Comparison of ENCODE assay signal across 12 cellular contexts in genomic region chr17:64006361-64007088, GRCh38. TPM values are rescaled to one million over a fixed set of nuclear protein-coding genes. Genes with fewer than 3 reads are reported as not detected.
DNase-seq lines count a peak whose midpoint lies in the region; ATAC-seq, FAIRE-seq and TF ChIP-seq lines count a peak whose summit lies in the region.
"Had no signal": no experiment of that assay in that cellular context is flagged by ENCODE, and none has a peak within 500 bp of the region (broad histone marks: within the 10 kb centered on the region; RNA-seq: fewer than 3 reads in every experiment).

No MANE protein-coding gene starts in this region.

- WGBS in HepG2 (ENCODE audit: low lambda C conversion rate) = 7% methylated on average over 10 of the region's 13 CpGs
- WGBS in transverse colon (ENCODE audit: low coverage in 1 of 2), 2 donors = 31 to 83% methylated on average over 2 to 13 of the region's 13 CpGs

- ATAC-seq in activated T-cell treated with anti-CD3 and anti-CD28 coated beads, Interleukin-2, amount 50 U/mL, for 72 hours (replicated peaks in 1 of 2) = no peak
- ATAC-seq in HepG2 (peak; percentile 69), HG03175 (IDR thresholded peaks at IDR 0.05; ENCODE audit: unreplicated experiment) (no peak)

- peak overlapping the region; percentile 56 for H2AFZ ChIP-seq in HepG2 (ENCODE audit: low read length)

- TSS peak; percentile 49 for BruUV-seq in HepG2 (replicated peaks; lab: Mats Ljungman, UMichigan)

- H3K9me3 ChIP-seq in HepG2 (ENCODE audit: low read length) (no peaks in the 10 kb centered on the region), transverse colon (no peaks in the 10 kb centered on the region)
- H3K9me3 ChIP-seq: Peyer's patch had no signal

- intact Hi-C loops in HepG2 (cut with micrococcal nuclease; ENCODE audit: unreplicated experiment) (loop anchor here (5.0 kb wide), 1 partner anchor 1641 kb away; no protein-coding TSS in a partner anchor), transverse colon (cut with DNase I; ENCODE audit: low total_unique reads) (no loop called here)

- TF ChIP-seq CTCF in coronary artery (IDR thresholded peaks at IDR 0.05) = no peak
- TF ChIP-seq CTCF in HepG2 (CRISPR knock-in tag; IDR thresholded peaks at IDR 0.05) = no peak
- TF ChIP-seq CTCF in transverse colon (IDR thresholded peaks at IDR 0.05) = no peak

- CTCF ChIA-PET in HepG2 (lab: Yijun Ruan, JAX; ENCODE audit: low intra/inter-chr PET ratio, low total read pairs) = no interaction called here

- no peak overlapping the region for H3K4me3 Mint-ChIP-seq in activated T-cell treated with anti-CD3 and anti-CD28 coated beads, Interleukin-2, amount 50 U/mL, for 72 hours
- H3K4me3 Mint-ChIP-seq: dendritic cell treated with granulocyte-macrophage colony-stimulating factor and Interleukin-4, amounts not matched to agents 40 ng/mL and 50 ng/mL, for 4 days had no signal

- TF ChIP-seq RAD21 in HepG2 (CRISPR knock-in tag; IDR thresholded peaks at IDR 0.05) = no peak

- H3K27ac ChIP-seq in coronary artery (peak overlapping the region in 1 of 2 donors; percentile 26), HepG2 (ENCODE audit: extremely low read length, insufficient read depth, low read length) (no peak overlapping the region), transverse colon (peak overlapping the region; percentile 2 to 46 (median 22))

- no peaks in the 10 kb centered on the region for H4K20me1 ChIP-seq in HepG2 (ENCODE audit: insufficient read depth, low read length)

- H3K36me3 Mint-ChIP-seq in activated T-cell treated with anti-CD3 and anti-CD28 coated beads, Interleukin-2, amount 50 U/mL, for 72 hours (ENCODE audit: insufficient read depth in 2 of 2) = peaks cover 3 to 4% of the 10 kb centered on the region in 2 donors

- peaks cover 34% of the 10 kb centered on the region for H3K4me1 Mint-ChIP-seq in activated T-cell treated with anti-CD3 and anti-CD28 coated beads, Interleukin-2, amount 50 U/mL, for 72 hours (ENCODE audit: low read depth)

- H3K27me3 ChIP-seq in HepG2 (ENCODE audit: control insufficient read depth in 1 of 2, insufficient read depth in 2 of 2, low read length in 2 of 2) (no peaks in the 10 kb centered on the region), transverse colon (no peaks in the 10 kb centered on the region)
- H3K27me3 ChIP-seq: Peyer's patch had no signal

- H3K36me3 ChIP-seq in HepG2 (replicated peaks in 1 of 2; ENCODE audit: control insufficient read depth in 1 of 2, insufficient read depth in 2 of 2, low read length in 2 of 2) = no peaks in the 10 kb centered on the region
- no peaks in the 10 kb centered on the region for H3K36me3 ChIP-seq in transverse colon
- H3K36me3 ChIP-seq: Peyer's patch had no signal

- TF ChIP-seq EP300 in HepG2 (IDR thresholded peaks at IDR 0.05; ENCODE audit: low read depth in 2 of 2, low read length in 2 of 2) (no peak), HepG2 (CRISPR knock-in tag; IDR thresholded peaks at IDR 0.05; ENCODE audit: borderline replicate concordance) (no peak), transverse colon (IDR thresholded peaks at IDR 0.05; ENCODE audit: low read depth) (no peak)

- H3K4me3 ChIP-seq in coronary artery (peak overlapping the region; percentile 11), HepG2 (replicated peaks in 1 of 3; ENCODE audit: insufficient read depth in 1 of 3, low read depth in 2 of 3, low read length in 3 of 3) (peak overlapping the region; percentile 36 to 67 (median 37)), transverse colon (no peak overlapping the region)
- H3K4me3 ChIP-seq: Peyer's patch had no signal

- no peak overlapping the region for H3K27ac Mint-ChIP-seq in activated T-cell treated with anti-CD3 and anti-CD28 coated beads, Interleukin-2, amount 50 U/mL, for 72 hours

- peak overlapping the region; percentile 81 for H3K4me2 ChIP-seq in HepG2 (ENCODE audit: low read depth, low read length)

- POLR2A ChIA-PET in HepG2 (lab: Yijun Ruan, JAX) = interaction anchor here (0.6 to 1.2 kb wide), 4 partner anchors 15 to 139 kb away, joined by 3 read pairs; no protein-coding TSS in a partner anchor

- H3K4me1 ChIP-seq in HepG2 (ENCODE audit: insufficient read depth, low read length) (peaks cover 66% of the 10 kb centered on the region), transverse colon (peaks cover 7 to 32% (median 11%) of the 10 kb centered on the region in 4 donors)

- TF ChIP-seq POLR2A in HepG2 (IDR thresholded peaks at IDR 0.05; ENCODE audit: insufficient read depth in 1 of 2, low read depth in 2 of 2, low read length in 2 of 2) (peak in 1 of 2 experiments; percentile 63; a peak in 2 of 4 replicates), transverse colon (IDR thresholded peaks at IDR 0.05) (no peak)

- no peaks in the 10 kb centered on the region for H3K27me3 Mint-ChIP-seq in activated T-cell treated with anti-CD3 and anti-CD28 coated beads, Interleukin-2, amount 50 U/mL, for 72 hours (ENCODE audit: low read depth)
- H3K27me3 Mint-ChIP-seq: dendritic cell treated with granulocyte-macrophage colony-stimulating factor and Interleukin-4, amounts not matched to agents 40 ng/mL and 50 ng/mL, for 4 days had no signal

- H3K9ac ChIP-seq in HepG2 (ENCODE audit: insufficient read depth, low read depth, low read length) = peak overlapping the region; percentile 52

- H3K79me2 ChIP-seq in HepG2 (ENCODE audit: insufficient read depth, low read length) = no peaks in the 10 kb centered on the region

- in situ Hi-C loops in HepG2 (cut with HindIII; ENCODE audit: extremely low pct_ligation_motif_present, low pct_unique_long_range_greater_than_20kb) (no loop called here), transverse colon (cut with MboI; ENCODE audit: low pct_ligation_motif_present in 1 of 4, low pct_unique_long_range_greater_than_20kb in 1 of 4, low sequenced_read_pairs in 3 of 4) (loop anchor here in 1 of 4 donors (25.0 kb wide), 1 partner anchor 94 kb away; the partner anchor contains the start of genes CSHL1 and GH1)

- peak; percentile 16 for DNase-seq in activated T-cell treated with anti-CD3 and anti-CD28 coated beads, Interleukin-2, amount 50 U/mL, for 1 hour
- no peak for DNase-seq in activated T-cell treated with anti-CD3 and anti-CD28 coated beads, Interleukin-2, amount 50 U/mL, for 72 hours
- DNase-seq in coronary artery (ENCODE audit: low spot score) (peak; percentile 64), HepG2 (ENCODE audit: low spot score) (peak; percentile 65), transverse colon (no peak), NCI-H2107 treated with DMSO at 0.1 percent for 48 hours (lab: John Stamatoyannopoulos, UW; ENCODE audit: unreplicated experiment) (no peak), DMS79 treated with DMSO at 0.1 percent for 48 hours (lab: John Stamatoyannopoulos, UW) (no peak)
- DNase-seq: GOT3, NCI-H1436 had no signal

- H3K9me3 Mint-ChIP-seq in activated T-cell treated with anti-CD3 and anti-CD28 coated beads, Interleukin-2, amount 50 U/mL, for 72 hours = no peaks in the 10 kb centered on the region
- H3K9me3 Mint-ChIP-seq: dendritic cell treated with granulocyte-macrophage colony-stimulating factor and Interleukin-4, amounts not matched to agents 40 ng/mL and 50 ng/mL, for 4 days had no signal

- FAIRE-seq in HepG2 (lab: Jason Lieb, UNC) = peak; percentile 79

RNA-seq across cellular contexts. Expression of gene PRR29, which starts 8.4 kb away (rescaled TPM):
- 1 to 10 TPM in 1 of 2 donors, under 1 TPM in 1; 0.96 to 1.1 TPM for total RNA-seq in activated T-cell treated with anti-CD3 and anti-CD28 coated beads, Interleukin-2, amount 50 U/mL, for 72 hours
- total RNA-seq in HepG2 (2016; rRNA removed; fragmentation: Illumina TruSeq; extraction: Trizol) (0.07 and 0.11 TPM in 2 replicates), transverse colon (not detected)
- total RNA-seq in HepG2 (2016; cell fraction: cytosol; rRNA removed; fragmentation: Illumina TruSeq; extraction: Trizol; ENCODE audit: low read depth) = not detected in 2 replicates
- total RNA-seq in HepG2 (2016; cell fraction: insoluble cytoplasmic fraction; rRNA removed; fragmentation: Illumina TruSeq; extraction: Trizol) = 0.19 TPM in 1 of 2 replicates, not detected in the other
- total RNA-seq in HepG2 (2016; cell fraction: membrane; rRNA removed; fragmentation: Illumina TruSeq; extraction: Trizol) = 0.06 and 0.14 TPM in 2 replicates
- total RNA-seq in HepG2 (2016; cell fraction: nucleus; rRNA removed; fragmentation: Illumina TruSeq; extraction: Trizol) = not detected in 2 replicates
- 0.08 and 0.20 TPM in 2 replicates for polyA plus RNA-seq in HepG2 (2011; rRNA removed)
- polyA plus RNA-seq in HepG2 (2011; cell fraction: cytosol; rRNA removed) = 0.06 and 0.07 TPM in 2 replicates
- polyA plus RNA-seq in HepG2 (2011; cell fraction: nucleus; rRNA removed) = 0.73 and 0.96 TPM in 2 replicates
- polyA plus RNA-seq in HepG2 (2012) = 0.21 and 0.40 TPM in 2 replicates
- 0.10 and 0.11 TPM in 2 replicates for polyA plus RNA-seq in HepG2 (2016; cell fraction: cytosol; fragmentation: Illumina TruSeq; extraction: Trizol; ENCODE audit: low read depth)
- polyA plus RNA-seq in HepG2 (2016; cell fraction: insoluble cytoplasmic fraction; fragmentation: Illumina TruSeq; extraction: Trizol; ENCODE audit: low read depth) = 0.23 TPM in 1 of 2 replicates, not detected in the other
- polyA plus RNA-seq in HepG2 (2016; cell fraction: membrane; fragmentation: Illumina TruSeq; extraction: Trizol; ENCODE audit: low read depth) = not detected in 2 replicates
- not detected in 2 replicates for polyA plus RNA-seq in HepG2 (2016; cell fraction: nucleus; fragmentation: Illumina TruSeq; extraction: Trizol; ENCODE audit: insufficient read depth, low read depth)
- polyA minus RNA-seq in HepG2 (2011; rRNA and poly(A)+ RNA removed; ENCODE audit: low replicate concordance) = 0.16 TPM in 1 of 2 replicates, not detected in the other
- not detected in 2 replicates for polyA minus RNA-seq in HepG2 (2011; cell fraction: cytosol; rRNA and poly(A)+ RNA removed)
- polyA minus RNA-seq in HepG2 (2011; cell fraction: nucleus; rRNA and poly(A)+ RNA removed) = 0.26 and 0.37 TPM in 2 replicates

RNA-seq across cellular contexts. Expression of gene ICAM2, which starts 13.9 kb away (rescaled TPM):
- 10 to 100 TPM; 49.9 to 55.7 TPM for total RNA-seq in activated T-cell treated with anti-CD3 and anti-CD28 coated beads, Interleukin-2, amount 50 U/mL, for 72 hours
- total RNA-seq in HepG2 (2016; rRNA removed; fragmentation: Illumina TruSeq; extraction: Trizol) = 7.9 and 10.9 TPM in 2 replicates
- total RNA-seq in HepG2 (2016; cell fraction: cytosol; rRNA removed; fragmentation: Illumina TruSeq; extraction: Trizol; ENCODE audit: low read depth) = 4.1 and 5.7 TPM in 2 replicates
- total RNA-seq in HepG2 (2016; cell fraction: insoluble cytoplasmic fraction; rRNA removed; fragmentation: Illumina TruSeq; extraction: Trizol) = 9.4 and 10.9 TPM in 2 replicates
- 8.3 and 9.3 TPM in 2 replicates for total RNA-seq in HepG2 (2016; cell fraction: membrane; rRNA removed; fragmentation: Illumina TruSeq; extraction: Trizol)
- 7.4 and 8.7 TPM in 2 replicates for total RNA-seq in HepG2 (2016; cell fraction: nucleus; rRNA removed; fragmentation: Illumina TruSeq; extraction: Trizol)
- polyA plus RNA-seq in HepG2 (2011; rRNA removed) = 20.8 and 21.4 TPM in 2 replicates
- 25.1 and 29.5 TPM in 2 replicates for polyA plus RNA-seq in HepG2 (2011; cell fraction: cytosol; rRNA removed)
- polyA plus RNA-seq in HepG2 (2011; cell fraction: nucleus; rRNA removed) = 10.1 and 10.2 TPM in 2 replicates
- 6.0 and 8.9 TPM in 2 replicates for polyA plus RNA-seq in HepG2 (2012)
- polyA plus RNA-seq in HepG2 (2016; cell fraction: cytosol; fragmentation: Illumina TruSeq; extraction: Trizol; ENCODE audit: low read depth) = 3.9 and 5.8 TPM in 2 replicates
- 7.5 and 8.3 TPM in 2 replicates for polyA plus RNA-seq in HepG2 (2016; cell fraction: insoluble cytoplasmic fraction; fragmentation: Illumina TruSeq; extraction: Trizol; ENCODE audit: low read depth)
- 5.9 and 6.9 TPM in 2 replicates for polyA plus RNA-seq in HepG2 (2016; cell fraction: membrane; fragmentation: Illumina TruSeq; extraction: Trizol; ENCODE audit: low read depth)
- polyA plus RNA-seq in HepG2 (2016; cell fraction: nucleus; fragmentation: Illumina TruSeq; extraction: Trizol; ENCODE audit: insufficient read depth, low read depth) = 11.9 and 12.3 TPM in 2 replicates
- 1.3 and 35.6 TPM in 2 replicates for polyA minus RNA-seq in HepG2 (2011; rRNA and poly(A)+ RNA removed; ENCODE audit: low replicate concordance)
- 6.6 and 7.4 TPM in 2 replicates for polyA minus RNA-seq in HepG2 (2011; cell fraction: cytosol; rRNA and poly(A)+ RNA removed)
- 4.2 and 7.6 TPM in 2 replicates for polyA minus RNA-seq in HepG2 (2011; cell fraction: nucleus; rRNA and poly(A)+ RNA removed)
- 10 to 100 TPM in 1 of 4 donors, 1 to 10 TPM in 2, not detected in 1; 6.4 to 24.3 (median 9.3) TPM for total RNA-seq in transverse colon

RNA-seq across cellular contexts. Expression of gene SCN4A, which starts 33.8 kb away (rescaled TPM):
- total RNA-seq in activated T-cell treated with anti-CD3 and anti-CD28 coated beads, Interleukin-2, amount 50 U/mL, for 72 hours = 1 to 10 TPM in 1 of 2 donors, under 1 TPM in 1; 0.93 to 1.0 TPM
- total RNA-seq in HepG2 (2016; rRNA removed; fragmentation: Illumina TruSeq; extraction: Trizol) = 0.02 TPM in 1 of 2 replicates, not detected in the other
- not detected in 2 replicates for total RNA-seq in HepG2 (2016; cell fraction: cytosol; rRNA removed; fragmentation: Illumina TruSeq; extraction: Trizol; ENCODE audit: low read depth)
- not detected in 2 replicates for total RNA-seq in HepG2 (2016; cell fraction: insoluble cytoplasmic fraction; rRNA removed; fragmentation: Illumina TruSeq; extraction: Trizol)
- total RNA-seq in HepG2 (2016; cell fraction: membrane; rRNA removed; fragmentation: Illumina TruSeq; extraction: Trizol) = not detected in 2 replicates
- total RNA-seq in HepG2 (2016; cell fraction: nucleus; rRNA removed; fragmentation: Illumina TruSeq; extraction: Trizol) = not detected in 2 replicates
- 0.03 and 0.04 TPM in 2 replicates for polyA plus RNA-seq in HepG2 (2011; rRNA removed)
- 0.01 TPM in 2 replicates for polyA plus RNA-seq in HepG2 (2011; cell fraction: cytosol; rRNA removed)
- 0.07 and 0.13 TPM in 2 replicates for polyA plus RNA-seq in HepG2 (2011; cell fraction: nucleus; rRNA removed)
- 0.03 and 0.12 TPM in 2 replicates for polyA plus RNA-seq in HepG2 (2012)
- not detected in 2 replicates for polyA plus RNA-seq in HepG2 (2016; cell fraction: cytosol; fragmentation: Illumina TruSeq; extraction: Trizol; ENCODE audit: low read depth)
- polyA plus RNA-seq in HepG2 (2016; cell fraction: insoluble cytoplasmic fraction; fragmentation: Illumina TruSeq; extraction: Trizol; ENCODE audit: low read depth) = not detected in 2 replicates
- polyA plus RNA-seq in HepG2 (2016; cell fraction: membrane; fragmentation: Illumina TruSeq; extraction: Trizol; ENCODE audit: low read depth) = not detected in 2 replicates
- not detected in 2 replicates for polyA plus RNA-seq in HepG2 (2016; cell fraction: nucleus; fragmentation: Illumina TruSeq; extraction: Trizol; ENCODE audit: insufficient read depth, low read depth)
- polyA minus RNA-seq in HepG2 (2011; rRNA and poly(A)+ RNA removed; ENCODE audit: low replicate concordance) = 0.38 and 4.1 TPM in 2 replicates
- polyA minus RNA-seq in HepG2 (2011; cell fraction: cytosol; rRNA and poly(A)+ RNA removed) = not detected in 2 replicates
- 0.26 and 0.37 TPM in 2 replicates for polyA minus RNA-seq in HepG2 (2011; cell fraction: nucleus; rRNA and poly(A)+ RNA removed)
- under 1 TPM in 3 of 4 donors, not detected in 1; 0.14 to 0.48 (median 0.20) TPM for total RNA-seq in transverse colon

Comparison
In these comparisons a context has a peak if more than half of its experiments do, and no peak if none do; other contexts are left out.
1. DNase-seq: peak in activated T-cell treated with anti-CD3 and anti-CD28 coated beads, Interleukin-2, amount 50 U/mL, for 1 hour (single experiment), coronary artery (single experiment) and HepG2 (single experiment); none in activated T-cell treated with anti-CD3 and anti-CD28 coated beads, Interleukin-2, amount 50 U/mL, for 72 hours (0 of 2), transverse colon (single experiment), NCI-H2107 treated with DMSO at 0.1 percent for 48 hours (single experiment) and DMS79 treated with DMSO at 0.1 percent for 48 hours (single experiment).
2. H3K4me3 ChIP-seq: peak in coronary artery (single experiment) and HepG2 (3 of 3); none in transverse colon (0 of 4).